11 cellular contexts compared by ENCODE assay signal in the genomic region with DNA sequence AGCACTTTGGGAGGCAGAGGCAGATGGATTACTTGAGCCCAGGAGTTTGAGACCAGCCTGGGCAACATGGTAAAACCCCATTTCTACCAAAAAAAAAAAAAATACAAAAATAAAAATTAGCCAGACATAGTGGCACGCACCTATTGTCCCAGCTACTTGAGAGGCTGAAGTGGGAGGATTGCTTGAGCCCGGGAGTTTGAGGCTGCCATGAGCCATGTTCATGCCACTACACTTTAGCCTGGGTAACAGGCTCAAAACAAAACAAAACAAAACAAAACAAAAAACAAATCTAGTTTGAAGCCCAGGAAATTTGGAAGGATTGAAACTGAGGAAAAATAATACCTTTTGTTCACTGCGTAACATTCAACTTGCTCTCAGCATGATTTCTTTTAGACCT. TPM values are rescaled to one million over a fixed set of nuclear protein-coding genes. Genes with fewer than 3 reads are reported as not detected.
DNase-seq lines count a peak whose midpoint lies in the region; ATAC-seq and TF ChIP-seq lines count a peak whose summit lies in the region.
"Had no signal": no experiment of that assay in that cellular context is flagged by ENCODE, and none has a peak within 500 bp of the region (broad histone marks: within the 10 kb centered on the region; RNA-seq: fewer than 3 reads in every experiment).

No MANE protein-coding gene starts in this region.

- TF ChIP-seq EP300 in tibial nerve (IDR thresholded peaks at IDR 0.05) = no peak

- DNase-seq in activated T-cell treated with anti-CD3 and anti-CD28 coated beads, Interleukin-2, amount 50 U/mL, for 24 hours = no peak
- no peak for DNase-seq in activated T-cell treated with anti-CD3 and anti-CD28 coated beads, Interleukin-2, amount 50 U/mL, for 48 hours
- no peak for DNase-seq in activated T-helper 2 cell treated with anti-CD3 and anti-CD28 coated beads, Interferon-gamma antibody, Interleukin-2, Interleukin-4, amounts not matched to agents 10 μg/mL and 5 μg/mL and 100 μg/mL, durations not matched to agents 14 hours and 24 hours and 36 hours (ENCODE audit: low spot score)
- DNase-seq in tibial nerve (ENCODE audit: low spot score in 2 of 2) (no peak), NCI-H1417 (lab: John Stamatoyannopoulos, UW) (no peak)
- DNase-seq: activated effector memory CD4-positive, alpha-beta T cell treated with Interleukin-2 at 50 U/mL for 16 hours; NCI-H187; small intestine had no signal

- peaks cover 0 to 95% (median 39%) of the 10 kb centered on the region in 4 donors for H3K4me1 ChIP-seq in tibial nerve

- H3K4me3 ChIP-seq in tibial nerve = no peak overlapping the region

- no peak for TF ChIP-seq POLR2A in tibial nerve (IDR thresholded peaks at IDR 0.05)

- H3K4me1 Mint-ChIP-seq in activated T-cell treated with anti-CD3 and anti-CD28 coated beads, Interleukin-2, amount 50 U/mL, for 24 hours (ENCODE audit: low read depth) = peaks cover 83% of the 10 kb centered on the region
- peaks cover 49% of the 10 kb centered on the region for H3K4me1 Mint-ChIP-seq in activated T-helper 2 cell treated with anti-CD3 and anti-CD28 coated beads, Interferon-gamma antibody, Interleukin-2, Interleukin-4, amounts not matched to agents 10 μg/mL and 5 μg/mL and 100 μg/mL, durations not matched to agents 14 hours and 24 hours and 36 hours (ENCODE audit: low read depth)

- ATAC-seq in GM18867 (IDR thresholded peaks at IDR 0.05; ENCODE audit: unreplicated experiment) (no peak), GM21786 (IDR thresholded peaks at IDR 0.05; ENCODE audit: unreplicated experiment) (no peak)

- H3K9me3 ChIP-seq in tibial nerve = no peaks in the 10 kb centered on the region

- 86 to 89% methylated on average over 3 of the region's 3 CpGs for WGBS in tibial nerve, 2 donors

- H3K27ac ChIP-seq in layer of hippocampus (ENCODE audit: low read depth, low read length) (peak overlapping the region; percentile 22), tibial nerve (peak overlapping the region in 3 of 4 donors; percentile 46 to 85 (median 84))

- H3K27me3 Mint-ChIP-seq in activated T-cell treated with anti-CD3 and anti-CD28 coated beads, Interleukin-2, amount 50 U/mL, for 24 hours = no peaks in the 10 kb centered on the region
- H3K27me3 Mint-ChIP-seq in activated T-helper 2 cell treated with anti-CD3 and anti-CD28 coated beads, Interferon-gamma antibody, Interleukin-2, Interleukin-4, amounts not matched to agents 10 μg/mL and 5 μg/mL and 100 μg/mL, durations not matched to agents 14 hours and 24 hours and 36 hours (ENCODE audit: low read depth) = no peaks in the 10 kb centered on the region

- peak overlapping the region; percentile 80 for H3K27ac Mint-ChIP-seq in activated T-cell treated with anti-CD3 and anti-CD28 coated beads, Interleukin-2, amount 50 U/mL, for 24 hours
- H3K27ac Mint-ChIP-seq in activated T-helper 2 cell treated with anti-CD3 and anti-CD28 coated beads, Interferon-gamma antibody, Interleukin-2, Interleukin-4, amounts not matched to agents 10 μg/mL and 5 μg/mL and 100 μg/mL, durations not matched to agents 14 hours and 24 hours and 36 hours = peak overlapping the region; percentile 60

- no peak for TF ChIP-seq CTCF in tibial nerve (IDR thresholded peaks at IDR 0.05)

- peaks cover 5% of the 10 kb centered on the region for H3K36me3 Mint-ChIP-seq in activated T-cell treated with anti-CD3 and anti-CD28 coated beads, Interleukin-2, amount 50 U/mL, for 24 hours (ENCODE audit: low read depth)
- peaks cover 10% of the 10 kb centered on the region for H3K36me3 Mint-ChIP-seq in activated T-helper 2 cell treated with anti-CD3 and anti-CD28 coated beads, Interferon-gamma antibody, Interleukin-2, Interleukin-4, amounts not matched to agents 10 μg/mL and 5 μg/mL and 100 μg/mL, durations not matched to agents 14 hours and 24 hours and 36 hours (ENCODE audit: low read depth)

- H3K27me3 ChIP-seq in layer of hippocampus (ENCODE audit: control insufficient read depth, insufficient read depth, low read length) (no peaks in the 10 kb centered on the region), tibial nerve (no peaks in the 10 kb centered on the region)

- H3K4me3 Mint-ChIP-seq in activated T-cell treated with anti-CD3 and anti-CD28 coated beads, Interleukin-2, amount 50 U/mL, for 24 hours = peak overlapping the region; percentile 3
- no peak overlapping the region for H3K4me3 Mint-ChIP-seq in activated T-helper 2 cell treated with anti-CD3 and anti-CD28 coated beads, Interferon-gamma antibody, Interleukin-2, Interleukin-4, amounts not matched to agents 10 μg/mL and 5 μg/mL and 100 μg/mL, durations not matched to agents 14 hours and 24 hours and 36 hours (ENCODE audit: low read depth)

- intact Hi-C loops in activated T-helper 2 cell treated with anti-CD3 and anti-CD28 coated beads, Interferon-gamma antibody, Interleukin-2, Interleukin-4, amounts not matched to agents 10 μg/mL and 5 μg/mL and 100 μg/mL, durations not matched to agents 14 hours and 24 hours and 36 hours (cut with micrococcal nuclease) = no loop called here

- H3K36me3 ChIP-seq in tibial nerve = no peaks in the 10 kb centered on the region

- no peaks in the 10 kb centered on the region for H3K9me3 Mint-ChIP-seq in activated T-cell treated with anti-CD3 and anti-CD28 coated beads, Interleukin-2, amount 50 U/mL, for 24 hours
- H3K9me3 Mint-ChIP-seq in activated T-helper 2 cell treated with anti-CD3 and anti-CD28 coated beads, Interferon-gamma antibody, Interleukin-2, Interleukin-4, amounts not matched to agents 10 μg/mL and 5 μg/mL and 100 μg/mL, durations not matched to agents 14 hours and 24 hours and 36 hours = no peaks in the 10 kb centered on the region

RNA-seq across cellular contexts. Expression of a gene that starts 16.6 kb away (rescaled TPM):
- total RNA-seq in activated T-helper 2 cell treated with anti-CD3 and anti-CD28 coated beads, Interferon-gamma antibody, Interleukin-2, Interleukin-4, amounts not matched to agents 10 μg/mL and 5 μg/mL and 100 μg/mL, durations not matched to agents 14 hours and 24 hours and 36 hours = 64.3 and 66.0 TPM in 2 replicates
- 10 to 100 TPM; 23.7 to 46.8 (median 29.5) TPM for total RNA-seq in tibial nerve
